ENCODE assay signal across 19 cellular contexts in the genomic region with DNA sequence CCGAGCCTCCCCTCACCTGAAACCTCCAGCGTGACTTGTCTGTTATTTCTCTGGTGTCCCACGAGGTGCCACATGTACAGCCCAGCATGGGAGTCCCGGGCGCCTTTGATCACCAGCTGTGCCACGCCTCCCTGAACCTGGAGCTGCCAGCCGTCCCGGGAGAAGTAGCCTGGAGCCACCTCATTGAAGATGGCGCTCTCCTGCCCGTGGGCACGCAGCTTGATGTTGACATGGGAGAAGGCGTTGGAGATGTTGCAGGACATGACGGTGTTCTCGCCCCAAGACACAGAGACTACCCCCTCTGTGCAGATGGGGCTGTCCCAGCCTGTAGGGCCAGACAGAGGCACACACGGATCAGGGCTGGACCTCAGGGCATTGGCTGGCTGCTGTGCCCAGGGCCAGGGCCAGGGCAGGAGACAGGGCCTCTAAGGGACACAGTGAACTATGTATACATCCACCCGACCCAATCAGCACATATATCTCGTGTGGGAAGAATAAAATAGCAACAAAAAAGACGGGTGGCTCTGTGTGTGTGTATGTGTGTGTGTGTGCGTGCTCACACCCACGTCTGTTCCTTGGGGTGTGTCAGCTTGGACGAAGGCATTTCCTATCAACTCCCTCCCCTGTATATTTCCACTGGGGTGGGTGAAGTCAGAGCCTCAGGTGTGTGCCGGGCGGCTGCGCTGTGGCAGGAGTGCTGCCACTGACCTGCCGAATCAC. TPM values are rescaled to one million over a fixed set of nuclear protein-coding genes. Genes with fewer than 3 reads are reported as not detected.
DNase-seq lines count a peak whose midpoint lies in the region; ATAC-seq, FAIRE-seq and TF ChIP-seq lines count a peak whose summit lies in the region.
"Had no signal": no experiment of that assay in that cellular context is flagged by ENCODE, and none has a peak within 500 bp of the region (broad histone marks: within the 10 kb centered on the region; RNA-seq: fewer than 3 reads in every experiment).

No MANE protein-coding gene starts in this region.

- H3K9me3 ChIP-seq in K562 (replicated peaks; ENCODE audit: control insufficient read depth, insufficient read depth, low read depth, low read length) (no peaks in the 10 kb centered on the region), small intestine (ENCODE audit: control insufficient read depth, low read depth) (no peaks in the 10 kb centered on the region)
- H3K9me3 ChIP-seq: heart left ventricle had no signal

- BruUV-seq in K562 (replicated peaks; lab: Mats Ljungman, UMichigan): no TSS peak

- H3K4me3 ChIP-seq in K562 (no peak overlapping the region), small intestine (ENCODE audit: low read depth in 1 of 2, low read length in 2 of 2) (no peak overlapping the region)
- H3K4me3 ChIP-seq: heart left ventricle had no signal

- TF ChIP-seq EP300 in K562 (IDR thresholded peaks at IDR 0.05; ENCODE audit: low read length): no peak

- H3K27ac ChIP-seq in K562 (ENCODE audit: extremely low read depth, low read depth, low read length): peak overlapping the region; percentile 4; the same call in 1 of the 3 replicates
- H3K27ac ChIP-seq in small intestine (ENCODE audit: low read depth in 1 of 2, low read length in 1 of 2): peak overlapping the region in 1 of 2 donors; percentile 34
- H3K27ac ChIP-seq: heart left ventricle had no signal

- in situ Hi-C loops in K562 (cut with MboI): no loop called here

- intact Hi-C loops in K562 (cut with micrococcal nuclease): no loop called here

- no peaks in the 10 kb centered on the region for H3K36me3 ChIP-seq in K562 (ENCODE audit: control insufficient read depth, insufficient read depth, low read length)
- H3K36me3 ChIP-seq in small intestine (ENCODE audit: control insufficient read depth in 2 of 2, insufficient read depth in 2 of 2, low read length in 2 of 2): no peaks in the 10 kb centered on the region

- POLR2A ChIA-PET in activated CD4-positive, alpha-beta T cell treated with anti-CD3 and anti-CD28 coated beads, Interleukin-2, amount 10 ng/mL, durations not matched to agents 7 days and 5 days (lab: Charles Lee): no interaction called here
- POLR2A ChIA-PET in K562 (lab: Yijun Ruan, JAX): interaction anchor here (0.9 kb wide), 1 partner anchor 33 kb away, joined by 4 read pairs; no protein-coding TSS in a partner anchor

- H3K27ac Mint-ChIP-seq in activated CD4-positive, alpha-beta T cell treated with anti-CD3 and anti-CD28 coated beads, Interleukin-2, amount 10 ng/mL, durations not matched to agents 7 days and 5 days: no peak overlapping the region

- no peaks in the 10 kb centered on the region for H3K36me3 Mint-ChIP-seq in activated CD4-positive, alpha-beta T cell treated with anti-CD3 and anti-CD28 coated beads, Interleukin-2, amount 10 ng/mL, durations not matched to agents 7 days and 5 days (ENCODE audit: low read depth)

- TF ChIP-seq CTCF in K562 (IDR thresholded peaks at IDR 0.05 in 2 of 3, conservative IDR thresholded peaks at IDR 0.05 in 1 of 3; ENCODE audit: insufficient read depth in 2 of 3, low read depth in 1 of 3, low read length in 3 of 3): no peak

- H4K20me1 ChIP-seq in K562 (replicated peaks; ENCODE audit: control insufficient read depth, insufficient read depth, low read length): no peaks in the 10 kb centered on the region

- peaks cover 51 to 97% of the 10 kb centered on the region in 2 experiments for H3K4me1 ChIP-seq in K562 (replicated peaks in 1 of 2; ENCODE audit: control insufficient read depth in 2 of 2, insufficient read depth in 2 of 2, low read length in 2 of 2)
- peaks cover under 1 to 5% of the 10 kb centered on the region in 2 donors for H3K4me1 ChIP-seq in small intestine (ENCODE audit: control insufficient read depth in 2 of 2, insufficient read depth in 1 of 2, low read depth in 1 of 2, low read length in 1 of 2)

- peak; percentile 45 for DNase-seq in activated CD4-positive, alpha-beta T cell treated with anti-CD3 and anti-CD28 coated beads for 48 hours
- no peak for DNase-seq in activated CD4-positive, alpha-beta T cell treated with anti-CD3 and anti-CD28 coated beads, Interleukin-2, amount 10 ng/mL, durations not matched to agents 7 days and 5 days
- peak; percentile 15 for DNase-seq in M059J (ENCODE audit: low read depth)
- DNase-seq in K562 (ENCODE audit: extremely low read depth in 1 of 4, low spot score in 3 of 4): no peak
- DNase-seq in small intestine: peak; percentile 75
- no peak for DNase-seq in NCI-H1930 (lab: John Stamatoyannopoulos, UW)
- DNase-seq in T-helper 9 cell: no peak
- DNase-seq in COLO829 (ENCODE audit: low spot score): no peak
- DNase-seq: heart left ventricle, IMR-90, NCI-H1048, NCI-H2227 treated with DMSO at 0.1 percent for 48 hours, retina had no signal

- no peaks in the 10 kb centered on the region for H3K27me3 Mint-ChIP-seq in activated CD4-positive, alpha-beta T cell treated with anti-CD3 and anti-CD28 coated beads, Interleukin-2, amount 10 ng/mL, durations not matched to agents 7 days and 5 days

- 55% methylated on average over 22 of the region's 25 CpGs for WGBS in K562 (ENCODE audit: insufficient coverage, low coverage, missing lambda C conversion rate)
- WGBS in small intestine, 3 donors: 28 to 50% (median 38%) methylated on average over 25 of the region's 25 CpGs

- peak overlapping the region; percentile 56; the same call in 1 of the 2 replicates for H2AFZ ChIP-seq in K562 (ENCODE audit: low read depth, low read length)

- peak; percentile 29 for FAIRE-seq in K562 (lab: Jason Lieb, UNC)
- no peak for FAIRE-seq in small intestine (lab: Jason Lieb, UNC)
- FAIRE-seq: D721Med, keratinocyte had no signal

- no peak for TF ChIP-seq POLR2A in K562 (conservative IDR thresholded peaks at IDR 0.05)

- TF ChIP-seq RAD21 in K562 (CRISPR knock-in tag; conservative IDR thresholded peaks at IDR 0.05 in 1 of 2, IDR thresholded peaks at IDR 0.05 in 1 of 2): no peak

- no peak overlapping the region for H3K4me3 Mint-ChIP-seq in activated CD4-positive, alpha-beta T cell treated with anti-CD3 and anti-CD28 coated beads, Interleukin-2, amount 10 ng/mL, durations not matched to agents 7 days and 5 days

- no peak overlapping the region; the same call in 1 of the 2 replicates for H3K4me2 ChIP-seq in K562 (ENCODE audit: insufficient read depth, low read length)

- CTCF ChIA-PET in activated CD4-positive, alpha-beta T cell treated with anti-CD3 and anti-CD28 coated beads, Interleukin-2, amount 10 ng/mL, durations not matched to agents 7 days and 5 days (lab: Charles Lee): interaction anchor here (0.8 to 6.7 kb wide), 4 partner anchors 7 to 90 kb away, joined by 3 to 58 read pairs (median 4); partner anchors contain the start of gene CD7
- CTCF ChIA-PET in K562 (lab: Yijun Ruan, JAX; ENCODE audit: low intra/inter-chr PET ratio): no interaction called here

- no peaks in the 10 kb centered on the region for H3K79me2 ChIP-seq in K562 (ENCODE audit: control insufficient read depth, insufficient read depth, low read length)

- H3K9me3 Mint-ChIP-seq in activated CD4-positive, alpha-beta T cell treated with anti-CD3 and anti-CD28 coated beads, Interleukin-2, amount 10 ng/mL, durations not matched to agents 7 days and 5 days: no peaks in the 10 kb centered on the region

- H3K9ac ChIP-seq in K562 (ENCODE audit: insufficient read depth in 1 of 2, low read depth in 2 of 2, low read length in 2 of 2): peak overlapping the region in 1 of 2 experiments; percentile 84; a peak in 2 of 4 replicates

- peaks cover 22% of the 10 kb centered on the region for H3K4me1 Mint-ChIP-seq in activated CD4-positive, alpha-beta T cell treated with anti-CD3 and anti-CD28 coated beads, Interleukin-2, amount 10 ng/mL, durations not matched to agents 7 days and 5 days

- H3K9me1 ChIP-seq in K562 (ENCODE audit: control insufficient read depth, insufficient read depth, low read length): no peaks in the 10 kb centered on the region

- H3K27me3 ChIP-seq in K562 (ENCODE audit: control insufficient read depth in 2 of 2, insufficient read depth in 2 of 2, low read length in 2 of 2): no peaks in the 10 kb centered on the region
- H3K27me3 ChIP-seq in small intestine (ENCODE audit: control insufficient read depth in 2 of 2, insufficient read depth in 2 of 2, low read length in 2 of 2): no peaks in the 10 kb centered on the region

- ATAC-seq in K562: no peak

RNA-seq across cellular contexts. Expression of gene CD7, which starts 7.3 kb away (rescaled TPM):
- 100 to 1,000 TPM; 285 to 292 TPM for total RNA-seq in activated CD4-positive, alpha-beta T cell treated with anti-CD3 and anti-CD28 coated beads, Interleukin-2, amount 10 ng/mL, durations not matched to agents 7 days and 5 days
- total RNA-seq in M059J (2014; rRNA removed; shearing (Covaris generic)): not detected in 2 replicates
- total RNA-seq in K562 (2011; cell fraction: chromatin; rRNA removed; ENCODE audit: low replicate concordance): 0.44 TPM in 1 of 2 replicates, not detected in the other
- total RNA-seq in K562 (2011; cell fraction: nucleolus; rRNA removed): 0.66 and 0.83 TPM in 2 replicates
- total RNA-seq in K562 (2011; cell fraction: nucleoplasm; rRNA removed): 0.69 TPM in 1 of 2 replicates, not detected in the other
- not detected in 2 replicates for total RNA-seq in K562 (2014; rRNA removed)
- total RNA-seq in K562 (2014; rRNA removed; fragmentation: Illumina TruSeq; extraction: Trizol): not detected in 2 replicates
- not detected in 2 replicates for total RNA-seq in K562 (2015; rRNA removed; fragmentation: Illumina TruSeq; extraction: Trizol)
- total RNA-seq in K562 (2021): 0.18 and 0.35 TPM in 2 replicates
- 0.21 and 0.85 TPM in 2 replicates for polyA plus RNA-seq in K562 (2011; rRNA removed)
- polyA plus RNA-seq in K562 (2011; cell fraction: cytosol; rRNA removed): 0.34 and 1.3 TPM in 2 replicates
- 0.88 and 1.2 TPM in 2 replicates for polyA plus RNA-seq in K562 (2011; cell fraction: nucleus; rRNA removed)
- 0.16 and 0.19 TPM in 2 replicates for polyA plus RNA-seq in K562 (2012)
- polyA plus RNA-seq in K562 (2014; fragmentation: Illumina TruSeq; extraction: Trizol): not detected in 2 replicates
- polyA plus RNA-seq in K562 (2014; fragmentation: Nextera tagmentation; extraction: Ambion mirVana): not detected
- polyA plus RNA-seq in K562 (2014; rRNA removed): not detected in 2 replicates
- polyA minus RNA-seq in K562 (2011; rRNA and poly(A)+ RNA removed): not detected in 2 replicates
- polyA minus RNA-seq in K562 (2011; cell fraction: cytosol; rRNA and poly(A)+ RNA removed): 1.0 TPM in 1 of 2 replicates, not detected in the other
- 0.27 TPM in 1 of 2 replicates, not detected in the other for polyA minus RNA-seq in K562 (2011; cell fraction: nucleus; rRNA and poly(A)+ RNA removed)
- polyA plus RNA-seq in small intestine: 10 to 100 TPM in 1 of 3 donors, 1 to 10 TPM in 2; 3.4 to 10.8 (median 6.5) TPM
- total RNA-seq: IMR-90, SK-MEL-5 had no signal
- polyA plus RNA-seq: IMR-90, keratinocyte had no signal

RNA-seq across cellular contexts. Expression of gene SECTM1, which starts 8.8 kb away (rescaled TPM):
- total RNA-seq in activated CD4-positive, alpha-beta T cell treated with anti-CD3 and anti-CD28 coated beads, Interleukin-2, amount 10 ng/mL, durations not matched to agents 7 days and 5 days: 10 to 100 TPM; 16.4 TPM
- 30.2 and 41.0 TPM in 2 replicates for total RNA-seq in M059J (2014; rRNA removed; shearing (Covaris generic))
- 0.86 TPM in 1 of 2 replicates, not detected in the other for total RNA-seq in K562 (2011; cell fraction: chromatin; rRNA removed; ENCODE audit: low replicate concordance)
- total RNA-seq in K562 (2011; cell fraction: nucleolus; rRNA removed): 0.53 and 0.83 TPM in 2 replicates
- total RNA-seq in K562 (2011; cell fraction: nucleoplasm; rRNA removed): 0.99 TPM in 1 of 2 replicates, not detected in the other
- total RNA-seq in K562 (2014; rRNA removed) (0.18 TPM in 1 of 2 replicates, not detected in the other), K562 (2014; rRNA removed; fragmentation: Illumina TruSeq; extraction: Trizol) (not detected in 2 replicates), K562 (2015; rRNA removed; fragmentation: Illumina TruSeq; extraction: Trizol) (not detected in 2 replicates), K562 (2021) (0.11 TPM in 1 of 2 replicates, not detected in the other)
- polyA plus RNA-seq in K562 (2011; rRNA removed) (0.19 and 0.46 TPM in 2 replicates), K562 (2014; fragmentation: Illumina TruSeq; extraction: Trizol) (0.15 TPM in 1 of 2 replicates, not detected in the other), K562 (2014; fragmentation: Nextera tagmentation; extraction: Ambion mirVana) (not detected), K562 (2014; rRNA removed) (not detected in 2 replicates), small intestine (10 to 100 TPM; 14.0 to 81.9 (median 38.2) TPM)
- polyA plus RNA-seq in K562 (2011; cell fraction: cytosol; rRNA removed): 0.35 and 1.1 TPM in 2 replicates
- polyA plus RNA-seq in K562 (2011; cell fraction: nucleus; rRNA removed): 0.31 and 0.47 TPM in 2 replicates
- polyA plus RNA-seq in K562 (2012): 0.36 and 0.57 TPM in 2 replicates
- polyA minus RNA-seq in K562 (2011; rRNA and poly(A)+ RNA removed): 0.18 and 0.33 TPM in 2 replicates
- not detected in 2 replicates for polyA minus RNA-seq in K562 (2011; cell fraction: cytosol; rRNA and poly(A)+ RNA removed)
- 0.94 TPM in 1 of 2 replicates, not detected in the other for polyA minus RNA-seq in K562 (2011; cell fraction: nucleus; rRNA and poly(A)+ RNA removed)

RNA-seq across cellular contexts. Expression of gene TEX19, which starts 34.3 kb away (rescaled TPM):
- total RNA-seq in activated CD4-positive, alpha-beta T cell treated with anti-CD3 and anti-CD28 coated beads, Interleukin-2, amount 10 ng/mL, durations not matched to agents 7 days and 5 days: under 1 TPM in 1 of 2 experiments, not detected in 1; 0.10 TPM
- total RNA-seq in M059J (2014; rRNA removed; shearing (Covaris generic)): 0.05 TPM in 1 of 2 replicates, not detected in the other
- 1.0 and 1.2 TPM in 2 replicates for total RNA-seq in K562 (2011; cell fraction: chromatin; rRNA removed; ENCODE audit: low replicate concordance)
- 1.2 TPM in 2 replicates for total RNA-seq in K562 (2011; cell fraction: nucleolus; rRNA removed)
- 1.0 and 1.8 TPM in 2 replicates for total RNA-seq in K562 (2011; cell fraction: nucleoplasm; rRNA removed)
- 1.6 and 2.4 TPM in 2 replicates for total RNA-seq in K562 (2014; rRNA removed)
- 0.93 and 1.4 TPM in 2 replicates for total RNA-seq in K562 (2014; rRNA removed; fragmentation: Illumina TruSeq; extraction: Trizol)
- total RNA-seq in K562 (2015; rRNA removed; fragmentation: Illumina TruSeq; extraction: Trizol): 1.6 and 2.0 TPM in 2 replicates
- total RNA-seq in K562 (2021): 1.4 and 2.1 TPM in 2 replicates
- 3.6 and 4.9 TPM in 2 replicates for polyA plus RNA-seq in K562 (2011; rRNA removed)
- polyA plus RNA-seq in K562 (2011; cell fraction: cytosol; rRNA removed): 4.1 and 5.7 TPM in 2 replicates
- 1.2 and 1.9 TPM in 2 replicates for polyA plus RNA-seq in K562 (2011; cell fraction: nucleus; rRNA removed)
- 2.0 and 5.3 TPM in 2 replicates for polyA plus RNA-seq in K562 (2012)
- 1.9 and 2.3 TPM in 2 replicates for polyA plus RNA-seq in K562 (2014; fragmentation: Illumina TruSeq; extraction: Trizol)
- under 1 TPM; 0.10 to 0.57 TPM for polyA plus RNA-seq in K562 (2014; fragmentation: Nextera tagmentation; extraction: Ambion mirVana)
- 1.9 and 2.2 TPM in 2 replicates for polyA plus RNA-seq in K562 (2014; rRNA removed)
- 2.4 and 2.7 TPM in 2 replicates for polyA minus RNA-seq in K562 (2011; rRNA and poly(A)+ RNA removed)
- polyA minus RNA-seq in K562 (2011; cell fraction: cytosol; rRNA and poly(A)+ RNA removed): 0.91 and 1.5 TPM in 2 replicates
- polyA minus RNA-seq in K562 (2011; cell fraction: nucleus; rRNA and poly(A)+ RNA removed): 0.13 and 0.56 TPM in 2 replicates
- polyA plus RNA-seq in small intestine: under 1 TPM in 1 of 3 donors, not detected in 2; 0.07 TPM
- total RNA-seq: heart left ventricle had no signal
- polyA plus RNA-seq: heart left ventricle, keratinocyte had no signal

RNA-seq across cellular contexts. Expression of gene UTS2R, which starts 46.8 kb away (rescaled TPM):
- not detected for total RNA-seq in activated CD4-positive, alpha-beta T cell treated with anti-CD3 and anti-CD28 coated beads, Interleukin-2, amount 10 ng/mL, durations not matched to agents 7 days and 5 days
- not detected in 2 replicates for total RNA-seq in M059J (2014; rRNA removed; shearing (Covaris generic))
- total RNA-seq in K562 (2011; cell fraction: chromatin; rRNA removed; ENCODE audit: low replicate concordance): not detected in 2 replicates
- not detected in 2 replicates for total RNA-seq in K562 (2011; cell fraction: nucleolus; rRNA removed)
- not detected in 2 replicates for total RNA-seq in K562 (2011; cell fraction: nucleoplasm; rRNA removed)
- total RNA-seq in K562 (2014; rRNA removed): not detected in 2 replicates
- not detected in 2 replicates for total RNA-seq in K562 (2014; rRNA removed; fragmentation: Illumina TruSeq; extraction: Trizol)
- total RNA-seq in K562 (2015; rRNA removed; fragmentation: Illumina TruSeq; extraction: Trizol): not detected in 2 replicates
- total RNA-seq in K562 (2021): 0.22 TPM in 1 of 2 replicates, not detected in the other
- polyA plus RNA-seq in K562 (2011; rRNA removed): not detected in 2 replicates
- not detected in 2 replicates for polyA plus RNA-seq in K562 (2011; cell fraction: cytosol; rRNA removed)
- polyA plus RNA-seq in K562 (2011; cell fraction: nucleus; rRNA removed): 0.27 TPM in 1 of 2 replicates, not detected in the other
- polyA plus RNA-seq in K562 (2012): not detected in 2 replicates
- not detected in 2 replicates for polyA plus RNA-seq in K562 (2014; fragmentation: Illumina TruSeq; extraction: Trizol)
- polyA plus RNA-seq in K562 (2014; fragmentation: Nextera tagmentation; extraction: Ambion mirVana): not detected
- not detected in 2 replicates for polyA plus RNA-seq in K562 (2014; rRNA removed)
- not detected in 2 replicates for polyA minus RNA-seq in K562 (2011; rRNA and poly(A)+ RNA removed)
- polyA minus RNA-seq in K562 (2011; cell fraction: cytosol; rRNA and poly(A)+ RNA removed): not detected in 2 replicates
- polyA minus RNA-seq in K562 (2011; cell fraction: nucleus; rRNA and poly(A)+ RNA removed): not detected in 2 replicates
- not detected for polyA plus RNA-seq in small intestine
- total RNA-seq: H4, IMR-90, SK-MEL-5 had no signal
- polyA plus RNA-seq: AG04450, esophagus, IMR-90, keratinocyte had no signal

RNA-seq across cellular contexts. Expression of gene CSNK1D, which starts 51.2 kb away (rescaled TPM):
- total RNA-seq in activated CD4-positive, alpha-beta T cell treated with anti-CD3 and anti-CD28 coated beads, Interleukin-2, amount 10 ng/mL, durations not matched to agents 7 days and 5 days: 100 to 1,000 TPM; 115 to 142 TPM
- 41.6 and 43.7 TPM in 2 replicates for total RNA-seq in M059J (2014; rRNA removed; shearing (Covaris generic))
- total RNA-seq in K562 (2011; cell fraction: chromatin; rRNA removed; ENCODE audit: low replicate concordance): 268 and 441 TPM in 2 replicates
- total RNA-seq in K562 (2011; cell fraction: nucleolus; rRNA removed): 196 and 213 TPM in 2 replicates
- total RNA-seq in K562 (2011; cell fraction: nucleoplasm; rRNA removed): 179 and 187 TPM in 2 replicates
- 26.1 and 39.0 TPM in 2 replicates for total RNA-seq in K562 (2014; rRNA removed)
- 35.9 and 41.3 TPM in 2 replicates for total RNA-seq in K562 (2014; rRNA removed; fragmentation: Illumina TruSeq; extraction: Trizol)
- total RNA-seq in K562 (2015; rRNA removed; fragmentation: Illumina TruSeq; extraction: Trizol): 35.7 and 36.6 TPM in 2 replicates
- total RNA-seq in K562 (2021): 95.3 and 114 TPM in 2 replicates
- polyA plus RNA-seq in K562 (2011; rRNA removed): 82.8 and 96.8 TPM in 2 replicates
- 51.5 and 60.4 TPM in 2 replicates for polyA plus RNA-seq in K562 (2011; cell fraction: cytosol; rRNA removed)
- 306 and 488 TPM in 2 replicates for polyA plus RNA-seq in K562 (2011; cell fraction: nucleus; rRNA removed)
- 102 and 106 TPM in 2 replicates for polyA plus RNA-seq in K562 (2012)
- polyA plus RNA-seq in K562 (2014; fragmentation: Illumina TruSeq; extraction: Trizol): 123 and 133 TPM in 2 replicates
- 1 to 10 TPM; 6.5 to 7.4 TPM for polyA plus RNA-seq in K562 (2014; fragmentation: Nextera tagmentation; extraction: Ambion mirVana)
- 81.0 and 90.3 TPM in 2 replicates for polyA plus RNA-seq in K562 (2014; rRNA removed)
- 56.2 and 74.7 TPM in 2 replicates for polyA minus RNA-seq in K562 (2011; rRNA and poly(A)+ RNA removed)
- polyA minus RNA-seq in K562 (2011; cell fraction: cytosol; rRNA and poly(A)+ RNA removed): 45.7 and 51.3 TPM in 2 replicates
- 71.1 and 74.9 TPM in 2 replicates for polyA minus RNA-seq in K562 (2011; cell fraction: nucleus; rRNA and poly(A)+ RNA removed)
- 100 to 1,000 TPM; 111 to 148 (median 146) TPM for polyA plus RNA-seq in small intestine

Comparison
In these comparisons a context has a peak if more than half of its experiments do, and no peak if none do; other contexts are left out.
1. DNase-seq: peak in activated CD4-positive, alpha-beta T cell treated with anti-CD3 and anti-CD28 coated beads for 48 hours (single experiment), M059J (single experiment) and small intestine (single experiment); none in activated CD4-positive, alpha-beta T cell treated with anti-CD3 and anti-CD28 coated beads, Interleukin-2, amount 10 ng/mL, durations not matched to agents 7 days and 5 days (single experiment), K562 (0 of 4), NCI-H1930 (0 of 2), T-helper 9 cell (single experiment) and COLO829 (single experiment).
2. RNA of gene CD7, which starts 7.3 kb away (total RNA-seq): 285 to 292 TPM in activated CD4-positive, alpha-beta T cell treated with anti-CD3 and anti-CD28 coated beads, Interleukin-2, amount 10 ng/mL, durations not matched to agents 7 days and 5 days; not detected in M059J and 0.18 to 0.83 TPM in K562; every median in the first group is over 100 times any median in the second.
3. RNA of gene SECTM1, which starts 8.8 kb away (total RNA-seq): 30.2 to 41.0 TPM in M059J and 16.4 TPM in activated CD4-positive, alpha-beta T cell treated with anti-CD3 and anti-CD28 coated beads, Interleukin-2, amount 10 ng/mL, durations not matched to agents 7 days and 5 days; 0.11 to 0.99 TPM in K562; every median in the first group is over 4 times any median in the second.